In genomic region chr3:134249935-134250716, GRCh38 we compare ENCODE assay signal across 1 cellular context.
TF ChIP-seq lines count a peak whose summit lies in the region.

No MANE protein-coding gene starts in this region.

TF ChIP-seq in liver, 16 proteins besides CTCF, POLR2A, EP300 and RAD21 (continued from another document):
- no peak for TF ChIP-seq REST (IDR thresholded peaks at IDR 0.05)
- TF ChIP-seq NR2F2 (IDR thresholded peaks at IDR 0.05) = no peak
- TF ChIP-seq YY1 (IDR thresholded peaks at IDR 0.05) = no peak
- no peak for TF ChIP-seq FOXA1 (IDR thresholded peaks at IDR 0.05)
- no peak for TF ChIP-seq FOXA2 (IDR thresholded peaks at IDR 0.05)
- TF ChIP-seq ATF3 (IDR thresholded peaks at IDR 0.05) = no peak
- TF ChIP-seq HNF4G (IDR thresholded peaks at IDR 0.05) = no peak
- no peak for TF ChIP-seq JUND (IDR thresholded peaks at IDR 0.05)
